In genomic region chr19:55178781-55179569, GRCh38 we compare ENCODE assay signal across 1 cellular context.
A peak's percentile ranks its signal among the peaks of the same experiment; 100 is the strongest.
TF ChIP-seq lines count a peak whose summit lies in the region.

No MANE protein-coding gene starts in this region.

TF ChIP-seq in GM12878, 131 proteins besides CTCF, POLR2A, EP300 and RAD21 (continued from another document and continues in another):
- peak; percentile 60 for TF ChIP-seq E4F1 (IDR thresholded peaks at IDR 0.05; ENCODE audit: borderline replicate concordance, partially characterized antibody)
- no peak for TF ChIP-seq SMARCA5 (IDR thresholded peaks at IDR 0.05)
- TF ChIP-seq STAT3 (IDR thresholded peaks at IDR 0.05; ENCODE audit: low read depth, low read length), result no peak
- TF ChIP-seq IRF3 (IDR thresholded peaks at IDR 0.05), result no peak
- TF ChIP-seq IRF5 (IDR thresholded peaks at IDR 0.05; ENCODE audit: borderline replicate concordance), result no peak
- no peak for TF ChIP-seq SMAD5 (IDR thresholded peaks at IDR 0.05; ENCODE audit: low read depth)
- TF ChIP-seq, protein P1, sequence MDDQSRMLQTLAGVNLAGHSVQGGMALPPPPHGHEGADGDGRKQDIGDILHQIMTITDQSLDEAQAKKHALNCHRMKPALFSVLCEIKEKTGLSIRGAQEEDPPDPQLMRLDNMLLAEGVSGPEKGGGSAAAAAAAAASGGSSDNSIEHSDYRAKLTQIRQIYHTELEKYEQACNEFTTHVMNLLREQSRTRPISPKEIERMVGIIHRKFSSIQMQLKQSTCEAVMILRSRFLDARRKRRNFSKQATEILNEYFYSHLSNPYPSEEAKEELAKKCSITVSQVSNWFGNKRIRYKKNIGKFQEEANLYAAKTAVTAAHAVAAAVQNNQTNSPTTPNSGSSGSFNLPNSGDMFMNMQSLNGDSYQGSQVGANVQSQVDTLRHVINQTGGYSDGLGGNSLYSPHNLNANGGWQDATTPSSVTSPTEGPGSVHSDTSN (IDR thresholded peaks at IDR 0.05; ENCODE audit: insufficient replicate concordance, low read depth, low read length), result no peak
- TF ChIP-seq, protein P2, sequence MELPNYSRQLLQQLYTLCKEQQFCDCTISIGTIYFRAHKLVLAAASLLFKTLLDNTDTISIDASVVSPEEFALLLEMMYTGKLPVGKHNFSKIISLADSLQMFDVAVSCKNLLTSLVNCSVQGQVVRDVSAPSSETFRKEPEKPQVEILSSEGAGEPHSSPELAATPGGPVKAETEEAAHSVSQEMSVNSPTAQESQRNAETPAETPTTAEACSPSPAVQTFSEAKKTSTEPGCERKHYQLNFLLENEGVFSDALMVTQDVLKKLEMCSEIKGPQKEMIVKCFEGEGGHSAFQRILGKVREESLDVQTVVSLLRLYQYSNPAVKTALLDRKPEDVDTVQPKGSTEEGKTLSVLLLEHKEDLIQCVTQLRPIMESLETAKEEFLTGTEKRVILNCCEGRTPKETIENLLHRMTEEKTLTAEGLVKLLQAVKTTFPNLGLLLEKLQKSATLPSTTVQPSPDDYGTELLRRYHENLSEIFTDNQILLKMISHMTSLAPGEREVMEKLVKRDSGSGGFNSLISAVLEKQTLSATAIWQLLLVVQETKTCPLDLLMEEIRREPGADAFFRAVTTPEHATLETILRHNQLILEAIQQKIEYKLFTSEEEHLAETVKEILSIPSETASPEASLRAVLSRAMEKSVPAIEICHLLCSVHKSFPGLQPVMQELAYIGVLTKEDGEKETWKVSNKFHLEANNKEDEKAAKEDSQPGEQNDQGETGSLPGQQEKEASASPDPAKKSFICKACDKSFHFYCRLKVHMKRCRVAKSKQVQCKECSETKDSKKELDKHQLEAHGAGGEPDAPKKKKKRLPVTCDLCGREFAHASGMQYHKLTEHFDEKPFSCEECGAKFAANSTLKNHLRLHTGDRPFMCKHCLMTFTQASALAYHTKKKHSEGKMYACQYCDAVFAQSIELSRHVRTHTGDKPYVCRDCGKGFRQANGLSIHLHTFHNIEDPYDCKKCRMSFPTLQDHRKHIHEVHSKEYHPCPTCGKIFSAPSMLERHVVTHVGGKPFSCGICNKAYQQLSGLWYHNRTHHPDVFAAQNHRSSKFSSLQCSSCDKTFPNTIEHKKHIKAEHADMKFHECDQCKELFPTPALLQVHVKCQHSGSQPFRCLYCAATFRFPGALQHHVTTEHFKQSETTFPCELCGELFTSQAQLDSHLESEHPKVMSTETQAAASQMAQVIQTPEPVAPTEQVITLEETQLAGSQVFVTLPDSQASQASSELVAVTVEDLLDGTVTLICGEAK (IDR thresholded peaks at IDR 0.05; ENCODE audit: borderline replicate concordance), result peak; percentile 87
- TF ChIP-seq CBX5 (IDR thresholded peaks at IDR 0.05; ENCODE audit: low read depth), result no peak
- peak; percentile 99 for TF ChIP-seq LARP7 (IDR thresholded peaks at IDR 0.05)
- TF ChIP-seq NRF1 (conservative IDR thresholded peaks at IDR 0.05; ENCODE audit: low read depth, low read length), result no peak
- no peak for TF ChIP-seq CHD1 (IDR thresholded peaks at IDR 0.05; ENCODE audit: low read depth, low read length)
- no peak for TF ChIP-seq E2F8 (IDR thresholded peaks at IDR 0.05; ENCODE audit: low read depth, partially characterized antibody)
- TF ChIP-seq BHLHE40 (IDR thresholded peaks at IDR 0.05; ENCODE audit: borderline replicate concordance in 1 of 2, low read depth in 2 of 2, low read length in 1 of 2), result peak in 1 of 2 experiments; percentile 27; a peak in 1 of 4 replicates
- 0 out of 2 replicates have a peak, but pooled peaks have one; percentile 19 for TF ChIP-seq ZNF207 (IDR thresholded peaks at IDR 0.05; ENCODE audit: borderline replicate concordance)
- no peak for TF ChIP-seq WRNIP1 (IDR thresholded peaks at IDR 0.05; ENCODE audit: borderline replicate concordance, low read depth, low read length)
- TF ChIP-seq FOS (IDR thresholded peaks at IDR 0.05; ENCODE audit: borderline replicate concordance, extremely low read depth, insufficient read length), result no peak
- no peak for TF ChIP-seq RCOR1 (conservative IDR thresholded peaks at IDR 0.05; ENCODE audit: low read depth, low read length)
- TF ChIP-seq NR2C2 (IDR thresholded peaks at IDR 0.05; ENCODE audit: borderline replicate concordance, control insufficient read depth, insufficient read length, low read depth), result no peak
- TF ChIP-seq TCF7 (IDR thresholded peaks at IDR 0.05; ENCODE audit: borderline replicate concordance), result no peak
- peak; percentile 76 for TF ChIP-seq KLF5 (IDR thresholded peaks at IDR 0.05; ENCODE audit: partially characterized antibody)
- no peak for TF ChIP-seq CBX3 (IDR thresholded peaks at IDR 0.05; ENCODE audit: borderline replicate concordance, low read depth)
- peak; percentile 28; the same call in 1 of the 2 replicates for TF ChIP-seq ATF3 (IDR thresholded peaks at IDR 0.05; ENCODE audit: borderline replicate concordance, extremely low read depth, low read depth, low read length)
- TF ChIP-seq MTA2 (IDR thresholded peaks at IDR 0.05; ENCODE audit: low read depth), result no peak
- no peak for TF ChIP-seq ZNF592 (IDR thresholded peaks at IDR 0.05)
- TF ChIP-seq ZNF217 (IDR thresholded peaks at IDR 0.05), result no peak
- TF ChIP-seq KAT2A (conservative IDR thresholded peaks at IDR 0.05; ENCODE audit: control insufficient read depth, low read depth, low read length), result no peak
- no peak for TF ChIP-seq CEBPB (IDR thresholded peaks at IDR 0.05; ENCODE audit: borderline replicate concordance in 1 of 2, low read depth in 2 of 2, low read length in 2 of 2)
- TF ChIP-seq RFX5 (IDR thresholded peaks at IDR 0.05; ENCODE audit: low read depth, low read length), result no peak
- TF ChIP-seq ASH2L (IDR thresholded peaks at IDR 0.05; ENCODE audit: borderline replicate concordance, low read depth), result no peak
- TF ChIP-seq ESRRA (IDR thresholded peaks at IDR 0.05; ENCODE audit: low read length), result 0 out of 2 replicates have a peak, but pooled peaks have one; percentile 48
- no peak for TF ChIP-seq CHD4 (IDR thresholded peaks at IDR 0.05)
- no peak for TF ChIP-seq RELB (IDR thresholded peaks at IDR 0.05; ENCODE audit: low read depth)
- TF ChIP-seq SIN3A (IDR thresholded peaks at IDR 0.05; ENCODE audit: low read depth, low read length), result peak; percentile 51; the same call in 1 of the 2 replicates
- no peak for TF ChIP-seq ZBED1 (IDR thresholded peaks at IDR 0.05; ENCODE audit: borderline replicate concordance)
- no peak for TF ChIP-seq IKZF2 (IDR thresholded peaks at IDR 0.05)
- TF ChIP-seq SUPT20H (IDR thresholded peaks at IDR 0.05; ENCODE audit: borderline replicate concordance, control insufficient read depth, low read depth, low read length), result no peak
- TF ChIP-seq SIX5 (IDR thresholded peaks at IDR 0.05; ENCODE audit: low read depth, low read length, severe bottlenecking), result peak; percentile 93
